Comparison of ENCODE assay signal across 1 cellular context in genomic region chr3:113948015-113948917, GRCh38.
TF ChIP-seq lines count a peak whose summit lies in the region.

No MANE protein-coding gene starts in this region.

TF ChIP-seq in H1, 55 proteins besides CTCF, POLR2A, EP300 and RAD21 (continued from another document):
- TF ChIP-seq KDM4A (IDR thresholded peaks at IDR 0.05; ENCODE audit: low read depth, low read length, severe bottlenecking) (peak; percentile 69), POLR2AphosphoS5 (IDR thresholded peaks at IDR 0.05; ENCODE audit: low read depth, low read length) (no peak)
TF ChIP-seq in H1: peak in this region for 11.
